In the genomic region with DNA sequence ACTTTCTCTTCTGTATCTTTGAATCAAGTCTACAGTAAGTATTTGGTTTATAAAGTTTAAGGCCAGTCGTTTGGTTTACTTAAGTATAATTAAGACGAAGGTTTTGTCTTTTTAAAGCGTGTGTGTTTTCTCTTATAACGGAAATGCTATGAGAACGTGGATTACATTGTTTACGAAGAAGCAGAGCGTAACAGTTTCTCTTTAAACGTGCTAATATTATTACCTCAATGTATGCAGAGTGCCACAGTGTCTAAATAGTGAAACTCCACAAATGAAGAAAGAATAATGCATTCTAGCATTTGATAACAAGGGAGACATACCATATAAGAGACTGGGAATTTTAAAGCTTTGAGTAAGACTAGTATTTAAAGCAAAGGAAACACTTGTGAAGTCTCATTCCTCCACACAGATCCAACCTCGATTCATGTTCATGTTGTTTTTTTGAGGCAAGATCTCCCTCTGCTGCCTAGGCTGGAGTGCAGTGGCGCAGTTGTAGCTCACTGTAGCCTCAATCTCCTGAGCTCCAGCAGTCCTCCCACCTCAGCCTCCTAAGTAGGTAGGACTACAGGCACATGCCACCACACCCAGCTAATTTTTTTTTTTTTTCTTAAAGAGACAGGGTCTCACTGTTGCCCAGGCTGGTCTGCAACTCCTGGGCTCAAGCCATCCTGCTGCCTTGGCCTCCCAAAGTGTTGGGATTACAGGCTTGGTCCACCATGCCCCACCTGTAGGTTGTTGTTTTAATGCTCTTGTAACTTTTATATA, we compare ENCODE assay signal across 1 cellular context.
TF ChIP-seq lines count a peak whose summit lies in the region.

No MANE protein-coding gene starts in this region.

TF ChIP-seq in IMR-90, 13 proteins besides CTCF, POLR2A, EP300 and RAD21:
- TF ChIP-seq, protein P1, sequence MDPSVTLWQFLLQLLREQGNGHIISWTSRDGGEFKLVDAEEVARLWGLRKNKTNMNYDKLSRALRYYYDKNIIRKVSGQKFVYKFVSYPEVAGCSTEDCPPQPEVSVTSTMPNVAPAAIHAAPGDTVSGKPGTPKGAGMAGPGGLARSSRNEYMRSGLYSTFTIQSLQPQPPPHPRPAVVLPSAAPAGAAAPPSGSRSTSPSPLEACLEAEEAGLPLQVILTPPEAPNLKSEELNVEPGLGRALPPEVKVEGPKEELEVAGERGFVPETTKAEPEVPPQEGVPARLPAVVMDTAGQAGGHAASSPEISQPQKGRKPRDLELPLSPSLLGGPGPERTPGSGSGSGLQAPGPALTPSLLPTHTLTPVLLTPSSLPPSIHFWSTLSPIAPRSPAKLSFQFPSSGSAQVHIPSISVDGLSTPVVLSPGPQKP (IDR thresholded peaks at IDR 0.05; ENCODE audit: borderline replicate concordance, low read depth, low read length) = no peak
- TF ChIP-seq, protein P2, sequence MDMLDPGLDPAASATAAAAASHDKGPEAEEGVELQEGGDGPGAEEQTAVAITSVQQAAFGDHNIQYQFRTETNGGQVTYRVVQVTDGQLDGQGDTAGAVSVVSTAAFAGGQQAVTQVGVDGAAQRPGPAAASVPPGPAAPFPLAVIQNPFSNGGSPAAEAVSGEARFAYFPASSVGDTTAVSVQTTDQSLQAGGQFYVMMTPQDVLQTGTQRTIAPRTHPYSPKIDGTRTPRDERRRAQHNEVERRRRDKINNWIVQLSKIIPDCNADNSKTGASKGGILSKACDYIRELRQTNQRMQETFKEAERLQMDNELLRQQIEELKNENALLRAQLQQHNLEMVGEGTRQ (IDR thresholded peaks at IDR 0.05; ENCODE audit: low read depth, low read length) = no peak
- no peak for TF ChIP-seq FOS (IDR thresholded peaks at IDR 0.05; ENCODE audit: low read depth, low read length)
- no peak for TF ChIP-seq MAFK (IDR thresholded peaks at IDR 0.05; ENCODE audit: low read depth, low read length)
- TF ChIP-seq MXI1 (IDR thresholded peaks at IDR 0.05; ENCODE audit: borderline replicate concordance, low read depth, low read length) = no peak
- no peak for TF ChIP-seq RCOR1 (IDR thresholded peaks at IDR 0.05; ENCODE audit: insufficient replicate concordance, low read length)
